Comparison of ENCODE assay signal across 1 cellular context in the genomic region with DNA sequence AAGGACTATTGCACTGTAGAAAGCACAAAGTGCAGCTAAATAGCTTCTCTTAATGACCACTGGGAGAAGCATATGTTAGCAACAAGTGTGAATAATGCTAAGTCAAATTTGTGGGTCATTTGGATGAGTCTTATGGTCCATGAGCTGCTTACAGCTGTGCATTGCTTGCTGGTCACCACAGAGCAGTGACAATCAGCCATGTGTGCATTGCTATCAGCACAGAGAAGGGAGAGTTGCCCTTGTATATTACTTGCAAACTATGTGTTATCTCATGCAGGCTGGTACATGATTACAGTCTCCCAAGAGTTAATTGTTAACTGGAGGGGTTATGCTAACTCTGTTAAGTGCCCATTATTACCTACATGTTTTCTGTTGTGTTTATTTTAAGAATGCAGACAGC.
TF ChIP-seq lines count a peak whose summit lies in the region.

No MANE protein-coding gene starts in this region.

TF ChIP-seq in GM12878, 131 proteins besides CTCF, POLR2A, EP300 and RAD21 (continued from another document):
- TF ChIP-seq, protein P1, sequence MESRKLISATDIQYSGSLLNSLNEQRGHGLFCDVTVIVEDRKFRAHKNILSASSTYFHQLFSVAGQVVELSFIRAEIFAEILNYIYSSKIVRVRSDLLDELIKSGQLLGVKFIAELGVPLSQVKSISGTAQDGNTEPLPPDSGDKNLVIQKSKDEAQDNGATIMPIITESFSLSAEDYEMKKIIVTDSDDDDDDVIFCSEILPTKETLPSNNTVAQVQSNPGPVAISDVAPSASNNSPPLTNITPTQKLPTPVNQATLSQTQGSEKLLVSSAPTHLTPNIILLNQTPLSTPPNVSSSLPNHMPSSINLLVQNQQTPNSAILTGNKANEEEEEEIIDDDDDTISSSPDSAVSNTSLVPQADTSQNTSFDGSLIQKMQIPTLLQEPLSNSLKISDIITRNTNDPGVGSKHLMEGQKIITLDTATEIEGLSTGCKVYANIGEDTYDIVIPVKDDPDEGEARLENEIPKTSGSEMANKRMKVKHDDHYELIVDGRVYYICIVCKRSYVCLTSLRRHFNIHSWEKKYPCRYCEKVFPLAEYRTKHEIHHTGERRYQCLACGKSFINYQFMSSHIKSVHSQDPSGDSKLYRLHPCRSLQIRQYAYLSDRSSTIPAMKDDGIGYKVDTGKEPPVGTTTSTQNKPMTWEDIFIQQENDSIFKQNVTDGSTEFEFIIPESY (IDR thresholded peaks at IDR 0.05) = no peak
- no peak for TF ChIP-seq TBL1XR1 (IDR thresholded peaks at IDR 0.05; ENCODE audit: low read depth, low read length)
- TF ChIP-seq CREM (IDR thresholded peaks at IDR 0.05; ENCODE audit: low read depth) = no peak
- TF ChIP-seq BRCA1 (IDR thresholded peaks at IDR 0.05; ENCODE audit: low read depth, low read length) = no peak
TF ChIP-seq in GM12878: peak in this region for 0.
